12 cellular contexts compared by ENCODE assay signal in the genomic region with DNA sequence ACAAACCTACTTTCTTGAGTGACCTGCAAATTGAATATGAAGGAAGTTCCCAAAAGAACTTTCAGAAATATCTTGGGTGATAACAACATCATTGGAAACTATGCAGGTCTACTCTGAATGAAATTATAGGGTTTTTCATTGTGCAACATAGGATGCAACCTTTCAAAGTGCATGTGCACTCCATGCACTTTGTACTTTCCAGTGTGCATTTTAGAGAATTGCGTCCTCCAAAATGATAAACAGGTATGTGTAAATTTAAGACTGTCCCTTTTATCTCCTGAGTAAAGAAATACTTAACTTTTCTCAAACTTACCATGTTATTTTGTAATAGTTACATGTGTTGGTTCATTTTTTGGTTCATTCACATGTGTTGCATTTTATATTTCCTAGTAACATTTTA. TPM values are rescaled to one million over a fixed set of nuclear protein-coding genes. Genes with fewer than 3 reads are reported as not detected.
"Had no signal": no experiment of that assay in that cellular context is flagged by ENCODE, and none has a peak within 500 bp of the region (broad histone marks: within the 10 kb centered on the region; RNA-seq: fewer than 3 reads in every experiment).

No MANE protein-coding gene starts in this region.

- H3K9ac ChIP-seq: GM23248, KMS-11 had no signal

- H3K36me3 Mint-ChIP-seq: IgD-negative memory B cell had no signal

- H3K27ac Mint-ChIP-seq: HFFc6, IgD-negative memory B cell had no signal

- ATAC-seq: HCT116 had no signal

- H3K4me3 Mint-ChIP-seq: HFFc6, IgD-negative memory B cell had no signal

- H3K27ac ChIP-seq: GM23248, HL-60, KMS-11 had no signal

- H3K4me1 ChIP-seq: HAP-1 had no signal

- H3K9me3 ChIP-seq: HAP-1 had no signal

- H3K27me3 Mint-ChIP-seq: IgD-negative memory B cell had no signal

- H3K9me3 Mint-ChIP-seq: HFFc6, IgD-negative memory B cell had no signal

- H3K4me3 ChIP-seq: GM23248, HAP-1 had no signal

- DNase-seq: GM23248, GOT3, H7, HFFc6, KBM-7 had no signal

RNA-seq across cellular contexts. Expression of a gene that starts 16.9 kb away (rescaled TPM):
- total RNA-seq: GM23248, H4, H7, HFFc6, HT1080 had no signal
- polyA plus RNA-seq: GM23248, IgD-negative memory B cell had no signal
